11 cellular contexts compared by ENCODE assay signal in the genomic region with DNA sequence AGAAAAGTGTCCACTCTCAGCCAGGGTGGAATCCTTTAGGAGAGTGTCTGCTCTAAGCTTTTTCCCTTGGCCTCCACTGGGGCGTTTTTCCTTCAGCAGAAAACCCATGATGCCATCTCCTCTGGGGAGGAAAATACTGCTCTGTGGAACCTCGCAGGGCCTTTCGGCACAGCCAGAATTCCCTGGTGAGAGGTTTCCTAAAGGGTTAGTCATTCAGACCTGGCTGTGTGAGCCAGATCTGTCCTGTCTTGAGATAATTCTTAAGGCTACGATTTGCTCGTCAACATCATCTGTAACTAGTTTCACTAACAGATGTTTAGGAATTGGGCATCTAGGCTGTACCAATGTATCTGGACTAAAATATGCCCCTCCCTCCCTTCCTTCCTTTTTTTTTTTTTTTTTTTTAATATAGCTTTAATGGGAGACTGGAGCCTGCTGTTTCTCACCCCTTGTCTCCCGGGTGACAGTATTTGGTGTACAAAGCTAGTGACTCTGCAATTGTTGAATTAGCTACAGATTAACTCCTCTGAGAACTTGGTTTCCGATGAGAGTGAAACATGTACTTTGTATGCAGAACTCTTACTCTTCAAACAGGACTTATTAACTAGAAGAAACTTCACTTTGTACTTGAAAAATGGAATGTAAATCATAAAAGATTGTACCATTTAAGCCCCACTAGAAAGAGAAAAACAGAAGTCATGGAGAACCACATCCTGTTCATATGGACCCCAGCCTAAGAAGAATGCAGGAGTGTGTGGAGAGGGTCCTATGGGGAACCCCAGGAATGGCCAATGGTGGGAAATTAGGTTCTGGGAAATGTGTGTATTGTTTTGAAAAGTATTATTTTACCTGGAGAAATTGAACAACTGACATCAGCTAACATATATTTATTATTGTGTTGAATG.
DNase-seq lines count a peak whose midpoint lies in the region; ATAC-seq and TF ChIP-seq lines count a peak whose summit lies in the region.
"Had no signal": no experiment of that assay in that cellular context is flagged by ENCODE, and none has a peak within 500 bp of the region (broad histone marks: within the 10 kb centered on the region; RNA-seq: fewer than 3 reads in every experiment).

No MANE protein-coding gene starts in this region.

- intact Hi-C loops in body of pancreas (cut with DNase I) (no loop called here), CD14-positive monocyte (cut with micrococcal nuclease) (no loop called here)

- no peak overlapping the region for H2AFZ ChIP-seq in MM.1S (ENCODE audit: low read length)

- H3K36me3 ChIP-seq in body of pancreas (replicated peaks in 1 of 2; ENCODE audit: insufficient read depth in 1 of 2, low read depth in 2 of 2) (no peaks in the 10 kb centered on the region), MM.1S (replicated peaks; ENCODE audit: insufficient read depth, low read length) (no peaks in the 10 kb centered on the region)

- H3K9me2 ChIP-seq in MM.1S (replicated peaks; ENCODE audit: insufficient read depth, low read length), result no peaks in the 10 kb centered on the region

- peak; percentile 54 for DNase-seq in GM19238 (ENCODE audit: insufficient read length, low spot score)
- DNase-seq in body of pancreas, result peak in 2 of 4 donors; percentile 20 to 47
- peak; percentile 89 for DNase-seq in renal cortical epithelial cell (ENCODE audit: low read depth)
- no peak for DNase-seq in activated CD4-positive, alpha-beta memory T cell treated with anti-CD3 and anti-CD28 coated beads, Interleukin-2, amount 10 ng/mL, durations not matched to agents 7 days and 5 days
- DNase-seq in CD14-positive monocyte (ENCODE audit: low spot score), result no peak
- DNase-seq in MM.1S, result no peak
- no peak for DNase-seq in stimulated activated CD4-positive, alpha-beta T cell treated with anti-CD3 and anti-CD28 coated beads, Interleukin-4, amount 100 ng/mL, for 24 hours
- DNase-seq: effector CD8-positive, alpha-beta T cell; islet precursor cell; retina had no signal

- peak overlapping the region in 2 of 4 donors; percentile 50 to 58 for H3K27ac ChIP-seq in body of pancreas
- no peak overlapping the region for H3K27ac ChIP-seq in MM.1S (ENCODE audit: low read length)

- H4K20me1 ChIP-seq in MM.1S (ENCODE audit: insufficient read depth, low read length), result no peaks in the 10 kb centered on the region

- POLR2A ChIA-PET in activated CD4-positive, alpha-beta memory T cell treated with anti-CD3 and anti-CD28 coated beads, Interleukin-2, amount 10 ng/mL, durations not matched to agents 7 days and 5 days (lab: Charles Lee), result no interaction called here

- H3K27me3 Mint-ChIP-seq in activated CD4-positive, alpha-beta memory T cell treated with anti-CD3 and anti-CD28 coated beads, Interleukin-2, amount 10 ng/mL, durations not matched to agents 7 days and 5 days, result no peaks in the 10 kb centered on the region
- H3K27me3 Mint-ChIP-seq in CD14-positive monocyte (ENCODE audit: low read depth in 3 of 3), result no peaks in the 10 kb centered on the region

- WGBS in body of pancreas, 2 donors, result 34% methylated on average over 7 of the region's 7 CpGs

- no peak for TF ChIP-seq CTCF in body of pancreas (IDR thresholded peaks at IDR 0.05)
- no peak for TF ChIP-seq CTCF in CD14-positive monocyte (IDR thresholded peaks at IDR 0.05)
- TF ChIP-seq CTCF in MM.1S (IDR thresholded peaks at IDR 0.05; ENCODE audit: low read length), result no peak

- H3K9me3 Mint-ChIP-seq in activated CD4-positive, alpha-beta memory T cell treated with anti-CD3 and anti-CD28 coated beads, Interleukin-2, amount 10 ng/mL, durations not matched to agents 7 days and 5 days, result peaks cover 14% of the 10 kb centered on the region
- H3K9me3 Mint-ChIP-seq in CD14-positive monocyte, result peaks cover 0 to 10% (median 5%) of the 10 kb centered on the region in 7 donors

- H3K27ac Mint-ChIP-seq in activated CD4-positive, alpha-beta memory T cell treated with anti-CD3 and anti-CD28 coated beads, Interleukin-2, amount 10 ng/mL, durations not matched to agents 7 days and 5 days, result no peak overlapping the region
- H3K27ac Mint-ChIP-seq in CD14-positive monocyte, result no peak overlapping the region

- peaks cover 4% of the 10 kb centered on the region; the same call in 1 of the 2 replicates for H3K79me2 ChIP-seq in MM.1S (ENCODE audit: low read length)

- H3K9me3 ChIP-seq in body of pancreas (no peaks in the 10 kb centered on the region), MM.1S (replicated peaks; ENCODE audit: insufficient read depth, low read length) (no peaks in the 10 kb centered on the region)

- H3K4me1 Mint-ChIP-seq in activated CD4-positive, alpha-beta memory T cell treated with anti-CD3 and anti-CD28 coated beads, Interleukin-2, amount 10 ng/mL, durations not matched to agents 7 days and 5 days, result peaks cover under 1% of the 10 kb centered on the region
- no peaks in the 10 kb centered on the region for H3K4me1 Mint-ChIP-seq in CD14-positive monocyte

- ATAC-seq in HG02943 (IDR thresholded peaks at IDR 0.05; ENCODE audit: low read depth, unreplicated experiment), result peak; percentile 96
- peak; percentile 68 for ATAC-seq in body of pancreas

- H3K4me3 ChIP-seq in body of pancreas (no peak overlapping the region), MM.1S (ENCODE audit: low read length) (no peak overlapping the region)

- H3F3A ChIP-seq in MM.1S (ENCODE audit: insufficient read depth, low read length), result no peaks in the 10 kb centered on the region

- H3K4me1 ChIP-seq in body of pancreas, result peaks cover 10% of the 10 kb centered on the region
- H3K4me1 ChIP-seq in MM.1S (ENCODE audit: low read length), result no peaks in the 10 kb centered on the region

- CTCF ChIA-PET in activated CD4-positive, alpha-beta memory T cell treated with anti-CD3 and anti-CD28 coated beads, Interleukin-2, amount 10 ng/mL, durations not matched to agents 7 days and 5 days (lab: Charles Lee), result no interaction called here

- H3K27me3 ChIP-seq in body of pancreas (no peaks in the 10 kb centered on the region), MM.1S (replicated peaks; ENCODE audit: insufficient read depth, low read length) (no peaks in the 10 kb centered on the region)

- H3K9ac ChIP-seq in MM.1S (ENCODE audit: low read length), result no peak overlapping the region

- no peak for TF ChIP-seq POLR2A in body of pancreas (IDR thresholded peaks at IDR 0.05)

- H3K36me3 Mint-ChIP-seq in activated CD4-positive, alpha-beta memory T cell treated with anti-CD3 and anti-CD28 coated beads, Interleukin-2, amount 10 ng/mL, durations not matched to agents 7 days and 5 days (ENCODE audit: low read depth), result peaks cover 31% of the 10 kb centered on the region
- no peaks in the 10 kb centered on the region for H3K36me3 Mint-ChIP-seq in CD14-positive monocyte

- H3K4me3 Mint-ChIP-seq in activated CD4-positive, alpha-beta memory T cell treated with anti-CD3 and anti-CD28 coated beads, Interleukin-2, amount 10 ng/mL, durations not matched to agents 7 days and 5 days, result no peak overlapping the region
- H3K4me3 Mint-ChIP-seq in CD14-positive monocyte, result no peak overlapping the region

- no peak overlapping the region for H3K4me2 ChIP-seq in MM.1S (ENCODE audit: low read depth, low read length)

Comparison
In these comparisons a context has a peak if more than half of its experiments do, and no peak if none do; other contexts are left out.
1. DNase-seq: peak in GM19238 (single experiment) and renal cortical epithelial cell (single experiment); none in activated CD4-positive, alpha-beta memory T cell treated with anti-CD3 and anti-CD28 coated beads, Interleukin-2, amount 10 ng/mL, durations not matched to agents 7 days and 5 days (single experiment), CD14-positive monocyte (single experiment), MM.1S (single experiment) and stimulated activated CD4-positive, alpha-beta T cell treated with anti-CD3 and anti-CD28 coated beads, Interleukin-4, amount 100 ng/mL, for 24 hours (single experiment).